ENCODE assay signal across 9 cellular contexts in the genomic region with DNA sequence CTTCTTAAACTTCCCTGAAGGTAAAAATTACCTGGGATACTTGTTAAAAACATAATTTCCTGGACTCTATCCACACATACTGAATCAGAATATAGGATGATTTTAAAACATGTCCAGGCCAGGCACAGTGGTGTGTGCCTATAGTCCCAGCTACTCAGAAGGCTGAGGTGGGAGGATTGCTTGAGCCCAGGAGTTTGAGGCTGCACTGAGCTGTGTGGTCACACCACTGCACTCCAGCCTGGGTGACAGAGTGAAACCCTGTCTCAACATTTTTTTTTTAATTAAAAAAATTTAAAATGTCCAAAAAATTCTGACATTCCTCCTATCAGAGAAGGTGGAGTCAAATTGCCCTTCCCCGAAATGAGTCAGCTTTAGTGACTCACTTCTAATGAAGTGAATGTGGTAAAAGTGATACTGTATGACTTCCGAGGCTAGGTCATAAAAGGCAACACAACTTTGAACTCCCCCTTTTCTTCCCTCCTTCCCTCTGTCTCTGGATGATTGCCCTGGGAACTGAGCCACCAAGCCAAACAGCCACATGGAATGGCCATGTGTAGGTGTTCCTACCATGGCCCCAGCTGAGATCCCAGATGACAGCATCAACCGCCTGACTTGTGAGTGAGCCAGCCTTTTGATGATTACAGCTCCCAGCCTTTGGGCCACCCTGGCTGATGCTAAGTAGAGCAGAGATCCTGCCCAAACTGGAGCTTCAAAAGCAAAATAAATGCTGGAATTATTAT. TPM values are rescaled to one million over a fixed set of nuclear protein-coding genes. Genes with fewer than 3 reads are reported as not detected.
DNase-seq lines count a peak whose midpoint lies in the region; ATAC-seq, FAIRE-seq and TF ChIP-seq lines count a peak whose summit lies in the region.
"Had no signal": no experiment of that assay in that cellular context is flagged by ENCODE, and none has a peak within 500 bp of the region (broad histone marks: within the 10 kb centered on the region; RNA-seq: fewer than 3 reads in every experiment).

No MANE protein-coding gene starts in this region.

- H3K4me3 ChIP-seq in GM12878 (peak overlapping the region; percentile 5; the same call in 1 of the 2 replicates), left lung (no peak overlapping the region), subcutaneous abdominal adipose tissue (ENCODE audit: low read depth in 1 of 5, low read length in 5 of 5) (no peak overlapping the region)

- WGBS in GM12878 (ENCODE audit: insufficient coverage, insufficient replicate concordance, low lambda C conversion rate, missing lambda C conversion rate) = 30% methylated on average over 3 of the region's 3 CpGs

- peak in 1 of 2 experiments; percentile 65; a peak in 1 of 4 replicates for TF ChIP-seq EP300 in GM12878 (IDR thresholded peaks at IDR 0.05; ENCODE audit: borderline replicate concordance in 1 of 2, control insufficient read depth in 1 of 2, low read depth in 2 of 2, low read length in 2 of 2)

- H3K27me3 ChIP-seq in GM12878 (replicated peaks in 1 of 2; ENCODE audit: control insufficient read depth in 2 of 2, insufficient read depth in 2 of 2, low read length in 1 of 2) (no peaks in the 10 kb centered on the region), left lung (no peaks in the 10 kb centered on the region), subcutaneous abdominal adipose tissue (ENCODE audit: control insufficient read depth in 5 of 5, insufficient read depth in 4 of 5, low read length in 5 of 5) (no peaks in the 10 kb centered on the region)

- H3K4me2 ChIP-seq in GM12878 (ENCODE audit: control insufficient read depth, insufficient read depth) = peak overlapping the region; percentile 61

- CTCF ChIA-PET in GM12878 (lab: Yijun Ruan, JAX) = interaction anchor here (0.7 to 2.7 kb wide), 10 partner anchors 14 to 258 kb away, joined by 3 to 20 read pairs (median 4); a partner anchor contains a TSS

- H3K4me1 ChIP-seq in GM12878 (ENCODE audit: control insufficient read depth, insufficient read depth, low read length) (peaks cover 38% of the 10 kb centered on the region), left lung (peaks cover 20% of the 10 kb centered on the region in 2 donors), subcutaneous abdominal adipose tissue (ENCODE audit: control insufficient read depth in 5 of 5, insufficient read depth in 5 of 5, low read length in 5 of 5) (peaks cover 8 to 57% (median 50%) of the 10 kb centered on the region in 5 donors)

- peak; percentile 80 for ATAC-seq in GM12878
- ATAC-seq in left lung = peak; percentile 81
- ATAC-seq in naive thymus-derived CD8-positive, alpha-beta T cell = no peak

- peak overlapping the region in 1 of 10 donors; percentile 47 for H3K4me3 Mint-ChIP-seq in naive thymus-derived CD8-positive, alpha-beta T cell

- H3K4me1 Mint-ChIP-seq in naive thymus-derived CD8-positive, alpha-beta T cell = peaks cover 0 to 4% (median 2%) of the 10 kb centered on the region in 4 donors

- no peaks in the 10 kb centered on the region for H4K20me1 ChIP-seq in GM12878 (ENCODE audit: control insufficient read depth, insufficient read depth)

- FAIRE-seq in GM12878 (lab: Jason Lieb, UNC) = peak; percentile 54

- H3K27ac ChIP-seq in GM12878 (ENCODE audit: control insufficient read depth, insufficient read depth) = peak overlapping the region; percentile 83
- peak overlapping the region; percentile 70 to 81 for H3K27ac ChIP-seq in left lung
- peak overlapping the region; percentile 100 for H3K27ac ChIP-seq in subcutaneous abdominal adipose tissue (ENCODE audit: low read depth, low read length)

- intact Hi-C loops in GM12878 (cut with micrococcal nuclease; ENCODE audit: unreplicated experiment) (loop anchor here (2.0 kb wide), 1 partner anchor 26 kb away; no protein-coding TSS in a partner anchor), left lung (cut with DNase I) (no loop called here)

- TF ChIP-seq POLR2A in GM12878 (IDR thresholded peaks at IDR 0.05; ENCODE audit: low read depth, low read length) = no peak

- TF ChIP-seq RAD21 in GM12878 (IDR thresholded peaks at IDR 0.05; ENCODE audit: insufficient read depth, low read depth, low read length) = no peak

- no peaks in the 10 kb centered on the region for H3K27me3 Mint-ChIP-seq in naive thymus-derived CD8-positive, alpha-beta T cell

- H3K9ac ChIP-seq in GM12878 (ENCODE audit: control insufficient read depth, insufficient read depth, low read length) (peak overlapping the region; percentile 46; the same call in 1 of the 2 replicates), subcutaneous abdominal adipose tissue (ENCODE audit: low read length in 5 of 5) (peak overlapping the region in 3 of 5 donors; percentile 8 to 74 (median 68))

- POLR2A ChIA-PET in GM12878 (lab: Charles Lee) = interaction anchor here (0.5 to 2.8 kb wide), 7 partner anchors 8 to 210 kb away, joined by 3 to 26 read pairs (median 6); a partner anchor contains a TSS
- POLR2A ChIA-PET in naive thymus-derived CD8-positive, alpha-beta T cell (lab: Charles Lee) = interaction anchor here (0.6 kb wide), 1 partner anchor 172 kb away, joined by 3 read pairs; no protein-coding TSS in a partner anchor

- peaks cover 8 to 27% (median 19%) of the 10 kb centered on the region in 3 donors for H3K36me3 Mint-ChIP-seq in naive thymus-derived CD8-positive, alpha-beta T cell

- no TSS peak for BruUV-seq in GM12878 (replicated peaks; lab: Mats Ljungman, UMichigan)

- peak; percentile 69 for DNase-seq in activated effector memory CD4-positive, alpha-beta T cell treated with anti-CD3 and anti-CD28 coated beads, Interleukin-2, amount 50 U/mL, for 16 hours
- no peak for DNase-seq in activated effector memory CD4-positive, alpha-beta T cell treated with Interleukin-2 at 50 U/mL for 16 hours
- DNase-seq in NCI-H2196 (lab: John Stamatoyannopoulos, UW; ENCODE audit: unreplicated experiment) = peak; percentile 56
- peak; percentile 62 for DNase-seq in GM12878 (ENCODE audit: low read depth, low spot score)
- peak in 1 of 2 donors; percentile 74 for DNase-seq in left lung
- DNase-seq in cortex of kidney (lab: John Stamatoyannopoulos, UW) = no peak
- DNase-seq in naive thymus-derived CD8-positive, alpha-beta T cell = no peak
- DNase-seq: DND-41 had no signal

- no peaks in the 10 kb centered on the region for H3K79me2 ChIP-seq in GM12878 (ENCODE audit: control insufficient read depth, insufficient read depth, low read length)

- H3K27ac Mint-ChIP-seq in naive thymus-derived CD8-positive, alpha-beta T cell = peak overlapping the region in 2 of 10 donors; percentile 38 to 82

- no peak for TF ChIP-seq CTCF in GM12878 (IDR thresholded peaks at IDR 0.05 in 2 of 3, conservative IDR thresholded peaks at IDR 0.05 in 1 of 3; ENCODE audit: control insufficient read depth in 2 of 3, extremely low read depth in 1 of 3, insufficient read depth in 1 of 3, low read depth in 3 of 3, low read length in 3 of 3)
- no peak for TF ChIP-seq CTCF in left lung (IDR thresholded peaks at IDR 0.05)

- H3K9me3 Mint-ChIP-seq in naive thymus-derived CD8-positive, alpha-beta T cell = no peaks in the 10 kb centered on the region

- SMC1A ChIA-PET in GM12878 (lab: Charles Lee; ENCODE audit: uncharacterized antibody, unreplicated experiment) = interaction anchor here (0.7 to 6.6 kb wide), 15 partner anchors 7 to 163 kb away, joined by 3 to 97 read pairs (median 4); a partner anchor contains a TSS

- H3K36me3 ChIP-seq in GM12878 (ENCODE audit: control insufficient read depth in 2 of 2, insufficient read depth in 2 of 2, low read length in 1 of 2) = no peaks in the 10 kb centered on the region
- peaks cover 0 to 6% of the 10 kb centered on the region in 2 donors for H3K36me3 ChIP-seq in left lung
- peaks cover 2 to 6% (median 5%) of the 10 kb centered on the region in 5 donors for H3K36me3 ChIP-seq in subcutaneous abdominal adipose tissue (ENCODE audit: control insufficient read depth in 5 of 5, insufficient read depth in 5 of 5, low read length in 5 of 5)

- in situ Hi-C loops in GM12878 (cut with MboI) = no loop called here

- H3K9me3 ChIP-seq in GM12878 (replicated peaks; ENCODE audit: control insufficient read depth, insufficient read depth, low read length) = no peaks in the 10 kb centered on the region
- H3K9me3 ChIP-seq in left lung = no peaks in the 10 kb centered on the region
- no peaks in the 10 kb centered on the region for H3K9me3 ChIP-seq in subcutaneous abdominal adipose tissue (ENCODE audit: control insufficient read depth in 5 of 5, low read length in 5 of 5)

- RAD21 ChIA-PET in GM12878 (lab: Charles Lee; ENCODE audit: unreplicated experiment) = interaction anchor here (0.8 to 4.0 kb wide), 12 partner anchors 11 to 418 kb away, joined by 3 to 51 read pairs (median 4); a partner anchor contains a TSS

- peak overlapping the region; percentile 72 for H2AFZ ChIP-seq in GM12878 (ENCODE audit: control insufficient read depth, low read depth, low read length)

TF ChIP-seq in GM12878, 131 proteins besides CTCF, POLR2A, EP300 and RAD21 (continues in another document):
- TF ChIP-seq IKZF1 (conservative IDR thresholded peaks at IDR 0.05) (peak; percentile 87), BACH1 (IDR thresholded peaks at IDR 0.05; ENCODE audit: borderline replicate concordance) (peak; percentile 75; the same call in 1 of the 2 replicates), SRF (IDR thresholded peaks at IDR 0.05; ENCODE audit: low read depth in 2 of 2, low read length in 2 of 2) (peak in 1 of 2 experiments; percentile 83; a peak in 2 of 4 replicates), TARDBP (IDR thresholded peaks at IDR 0.05; ENCODE audit: borderline replicate concordance) (no peak)

RNA-seq across cellular contexts. Expression of a gene that starts 36.3 kb away (rescaled TPM):
- 54.8 and 71.6 TPM in 2 replicates for total RNA-seq in GM12878 (2013; cell fraction: nucleolus; rRNA removed)
- total RNA-seq in GM12878 (2014; rRNA removed) (62.6 and 81.8 TPM in 2 replicates), GM12878 (2014; rRNA removed; fragmentation: Illumina TruSeq; extraction: Trizol) (98.2 and 102 TPM in 2 replicates), GM12878 (2021) (63.4 and 69.1 TPM in 2 replicates), left lung (10 to 100 TPM; 82.3 to 84.1 TPM)
- 19.8 TPM for polyA plus RNA-seq in GM12878 (2011; ENCODE audit: low read depth)
- polyA plus RNA-seq in GM12878 (2011; rRNA removed) (69.6 and 91.8 TPM in 2 replicates), GM12878 (2014; fragmentation: Illumina TruSeq; extraction: Trizol) (109 and 134 TPM in 2 replicates), GM12878 (2014; fragmentation: Nextera tagmentation; extraction: Ambion mirVana) (10 to 100 TPM; 56.6 to 58.2 TPM), GM12878 (2014; rRNA removed) (53.1 and 58.9 TPM in 2 replicates), GM12878 (2016; fragmentation: Nextera tagmentation; extraction: Ambion mirVana) (10 to 100 TPM; 53.2 to 55.8 TPM)
- polyA plus RNA-seq in GM12878 (2011; cell fraction: cytosol; rRNA removed) = 27.5 and 28.8 TPM in 2 replicates
- polyA plus RNA-seq in GM12878 (2011; cell fraction: nucleus; rRNA removed) = 26.5 and 59.4 TPM in 2 replicates
- 21.8 and 26.3 TPM in 2 replicates for polyA plus RNA-seq in GM12878 (2012)
- polyA minus RNA-seq in GM12878 (2011; rRNA and poly(A)+ RNA removed) = 51.6 and 75.6 TPM in 2 replicates
- polyA minus RNA-seq in GM12878 (2011; cell fraction: cytosol; rRNA and poly(A)+ RNA removed) = 24.1 and 35.0 TPM in 2 replicates
- polyA minus RNA-seq in GM12878 (2011; cell fraction: nucleus; rRNA and poly(A)+ RNA removed) = 22.7 and 42.5 TPM in 2 replicates
- 10 to 100 TPM; 11.8 to 12.5 TPM for total RNA-seq in naive thymus-derived CD8-positive, alpha-beta T cell
- 10 to 100 TPM in 1 of 3 donors, 1 to 10 TPM in 2; 9.0 to 11.0 (median 9.6) TPM for polyA plus RNA-seq in naive thymus-derived CD8-positive, alpha-beta T cell

Comparison
In these comparisons a context has a peak if more than half of its experiments do, and no peak if none do; other contexts are left out.
1. DNase-seq: peak in activated effector memory CD4-positive, alpha-beta T cell treated with anti-CD3 and anti-CD28 coated beads, Interleukin-2, amount 50 U/mL, for 16 hours (single experiment), NCI-H2196 (single experiment) and GM12878 (single experiment); none in activated effector memory CD4-positive, alpha-beta T cell treated with Interleukin-2 at 50 U/mL for 16 hours (single experiment), cortex of kidney (single experiment) and naive thymus-derived CD8-positive, alpha-beta T cell (0 of 10).
2. ATAC-seq: peak in GM12878 (single experiment) and left lung (single experiment); none in naive thymus-derived CD8-positive, alpha-beta T cell (0 of 2).
3. RNA of a gene that starts 36.3 kb away (total RNA-seq): 82.3 to 84.1 TPM in left lung and 54.8 to 102 TPM in GM12878; 11.8 to 12.5 TPM in naive thymus-derived CD8-positive, alpha-beta T cell; every median in the first group is over 4 times any median in the second.
4. Peak in every context shown above with its lines, with median percentiles within 50 percentile points of each other: H3K27ac ChIP-seq.